In genomic region chr2:28906376-28906775, GRCh38 we compare ENCODE assay signal across 1 cellular context.
TF ChIP-seq lines count a peak whose summit lies in the region.

No MANE protein-coding gene starts in this region.

TF ChIP-seq in K562, 482 proteins besides CTCF, POLR2A, EP300 and RAD21 (continued from another document):
- TF ChIP-seq RCOR1 (IDR thresholded peaks at IDR 0.05; ENCODE audit: borderline replicate concordance in 1 of 2, low read depth in 2 of 2, low read length in 2 of 2) (no peak), PML (IDR thresholded peaks at IDR 0.05; ENCODE audit: low read length) (no peak), ARID2 (IDR thresholded peaks at IDR 0.05) (no peak), ZNF347 (CRISPR knock-in tag; IDR thresholded peaks at IDR 0.05; ENCODE audit: low read depth) (no peak), COPS2 (conservative IDR thresholded peaks at IDR 0.05) (no peak), ZNF124 (CRISPR knock-in tag; IDR thresholded peaks at IDR 0.05) (no peak), RBM15 (IDR thresholded peaks at IDR 0.05; ENCODE audit: insufficient read depth, low read length) (no peak), ZNF121 (CRISPR knock-in tag; conservative IDR thresholded peaks at IDR 0.05) (no peak)
TF ChIP-seq in K562: peak in this region for 0.
